Comparison of ENCODE assay signal across 2 cellular contexts in genomic region chr4:20249333-20249732, GRCh38.
TF ChIP-seq lines count a peak whose summit lies in the region.

No MANE protein-coding gene starts in this region.

TF ChIP-seq in HepG2, 621 proteins besides CTCF, POLR2A, EP300 and RAD21 (continued from another document):
- TF ChIP-seq, protein P1, sequence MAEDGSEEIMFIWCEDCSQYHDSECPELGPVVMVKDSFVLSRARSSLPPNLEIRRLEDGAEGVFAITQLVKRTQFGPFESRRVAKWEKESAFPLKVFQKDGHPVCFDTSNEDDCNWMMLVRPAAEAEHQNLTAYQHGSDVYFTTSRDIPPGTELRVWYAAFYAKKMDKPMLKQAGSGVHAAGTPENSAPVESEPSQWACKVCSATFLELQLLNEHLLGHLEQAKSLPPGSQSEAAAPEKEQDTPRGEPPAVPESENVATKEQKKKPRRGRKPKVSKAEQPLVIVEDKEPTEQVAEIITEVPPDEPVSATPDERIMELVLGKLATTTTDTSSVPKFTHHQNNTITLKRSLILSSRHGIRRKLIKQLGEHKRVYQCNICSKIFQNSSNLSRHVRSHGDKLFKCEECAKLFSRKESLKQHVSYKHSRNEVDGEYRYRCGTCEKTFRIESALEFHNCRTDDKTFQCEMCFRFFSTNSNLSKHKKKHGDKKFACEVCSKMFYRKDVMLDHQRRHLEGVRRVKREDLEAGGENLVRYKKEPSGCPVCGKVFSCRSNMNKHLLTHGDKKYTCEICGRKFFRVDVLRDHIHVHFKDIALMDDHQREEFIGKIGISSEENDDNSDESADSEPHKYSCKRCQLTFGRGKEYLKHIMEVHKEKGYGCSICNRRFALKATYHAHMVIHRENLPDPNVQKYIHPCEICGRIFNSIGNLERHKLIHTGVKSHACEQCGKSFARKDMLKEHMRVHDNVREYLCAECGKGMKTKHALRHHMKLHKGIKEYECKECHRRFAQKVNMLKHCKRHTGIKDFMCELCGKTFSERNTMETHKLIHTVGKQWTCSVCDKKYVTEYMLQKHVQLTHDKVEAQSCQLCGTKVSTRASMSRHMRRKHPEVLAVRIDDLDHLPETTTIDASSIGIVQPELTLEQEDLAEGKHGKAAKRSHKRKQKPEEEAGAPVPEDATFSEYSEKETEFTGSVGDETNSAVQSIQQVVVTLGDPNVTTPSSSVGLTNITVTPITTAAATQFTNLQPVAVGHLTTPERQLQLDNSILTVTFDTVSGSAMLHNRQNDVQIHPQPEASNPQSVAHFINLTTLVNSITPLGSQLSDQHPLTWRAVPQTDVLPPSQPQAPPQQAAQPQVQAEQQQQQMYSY (CRISPR knock-in tag; IDR thresholded peaks at IDR 0.05), result 0 out of 2 replicates have a peak, but pooled peaks have one; percentile 69
- TF ChIP-seq, protein P2, sequence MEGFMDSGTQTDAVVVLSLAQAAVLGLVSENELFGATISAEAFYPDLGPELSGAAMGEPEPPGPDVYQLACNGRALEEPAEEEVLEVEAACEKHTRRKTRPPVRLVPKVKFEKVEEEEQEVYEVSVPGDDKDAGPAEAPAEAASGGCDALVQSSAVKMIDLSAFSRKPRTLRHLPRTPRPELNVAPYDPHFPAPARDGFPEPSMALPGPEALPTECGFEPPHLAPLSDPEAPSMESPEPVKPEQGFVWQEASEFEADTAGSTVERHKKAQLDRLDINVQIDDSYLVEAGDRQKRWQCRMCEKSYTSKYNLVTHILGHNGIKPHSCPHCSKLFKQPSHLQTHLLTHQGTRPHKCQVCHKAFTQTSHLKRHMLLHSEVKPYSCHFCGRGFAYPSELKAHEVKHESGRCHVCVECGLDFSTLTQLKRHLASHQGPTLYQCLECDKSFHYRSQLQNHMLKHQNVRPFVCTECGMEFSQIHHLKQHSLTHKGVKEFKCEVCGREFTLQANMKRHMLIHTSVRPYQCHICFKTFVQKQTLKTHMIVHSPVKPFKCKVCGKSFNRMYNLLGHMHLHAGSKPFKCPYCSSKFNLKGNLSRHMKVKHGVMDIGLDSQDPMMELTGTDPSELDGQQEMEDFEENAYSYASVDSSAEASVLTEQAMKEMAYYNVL (CRISPR knock-in tag; IDR thresholded peaks at IDR 0.05; ENCODE audit: borderline replicate concordance), result no peak

TF ChIP-seq in WTC11, 78 proteins besides CTCF, POLR2A, EP300 and RAD21 (continued from another document):
- TF ChIP-seq, protein P3, sequence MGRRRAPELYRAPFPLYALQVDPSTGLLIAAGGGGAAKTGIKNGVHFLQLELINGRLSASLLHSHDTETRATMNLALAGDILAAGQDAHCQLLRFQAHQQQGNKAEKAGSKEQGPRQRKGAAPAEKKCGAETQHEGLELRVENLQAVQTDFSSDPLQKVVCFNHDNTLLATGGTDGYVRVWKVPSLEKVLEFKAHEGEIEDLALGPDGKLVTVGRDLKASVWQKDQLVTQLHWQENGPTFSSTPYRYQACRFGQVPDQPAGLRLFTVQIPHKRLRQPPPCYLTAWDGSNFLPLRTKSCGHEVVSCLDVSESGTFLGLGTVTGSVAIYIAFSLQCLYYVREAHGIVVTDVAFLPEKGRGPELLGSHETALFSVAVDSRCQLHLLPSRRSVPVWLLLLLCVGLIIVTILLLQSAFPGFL (CRISPR knock-in tag; IDR thresholded peaks at IDR 0.05; ENCODE audit: borderline replicate concordance), result no peak
- TF ChIP-seq, protein P4, sequence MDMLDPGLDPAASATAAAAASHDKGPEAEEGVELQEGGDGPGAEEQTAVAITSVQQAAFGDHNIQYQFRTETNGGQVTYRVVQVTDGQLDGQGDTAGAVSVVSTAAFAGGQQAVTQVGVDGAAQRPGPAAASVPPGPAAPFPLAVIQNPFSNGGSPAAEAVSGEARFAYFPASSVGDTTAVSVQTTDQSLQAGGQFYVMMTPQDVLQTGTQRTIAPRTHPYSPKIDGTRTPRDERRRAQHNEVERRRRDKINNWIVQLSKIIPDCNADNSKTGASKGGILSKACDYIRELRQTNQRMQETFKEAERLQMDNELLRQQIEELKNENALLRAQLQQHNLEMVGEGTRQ (CRISPR knock-in tag; IDR thresholded peaks at IDR 0.05), result no peak
- no peak for TF ChIP-seq FOXK1 (CRISPR knock-in tag; IDR thresholded peaks at IDR 0.05)
- no peak for TF ChIP-seq ERG (CRISPR knock-in tag; IDR thresholded peaks at IDR 0.05)
TF ChIP-seq in WTC11: peak in this region for 0.
